In the genomic region with DNA sequence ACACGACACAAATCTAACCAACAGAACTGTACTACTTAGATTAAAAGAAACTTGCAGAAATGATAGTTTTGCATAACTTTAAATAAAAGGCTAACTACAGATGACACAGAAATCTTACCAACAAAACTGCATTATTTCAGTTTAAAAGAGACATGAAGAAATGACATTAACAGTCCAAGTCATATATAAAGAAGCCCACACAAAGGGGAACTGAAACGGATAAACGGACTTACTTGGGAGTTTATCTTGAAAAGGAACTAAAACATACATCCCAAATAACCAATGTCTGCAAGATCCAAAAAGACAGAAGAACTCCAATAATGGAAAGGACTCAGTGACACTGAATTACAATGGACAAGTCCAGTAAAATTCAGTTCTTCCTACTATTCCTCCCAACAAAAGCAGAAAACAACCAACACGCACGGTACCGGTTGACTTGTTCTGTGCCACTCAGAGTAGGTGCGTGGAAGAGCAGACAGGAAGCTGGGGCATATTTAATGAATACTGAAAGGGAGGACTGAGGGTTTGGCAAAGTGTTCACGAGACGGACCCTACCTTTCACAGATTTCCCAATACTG, we compare ENCODE assay signal across 1 cellular context.
TF ChIP-seq lines count a peak whose summit lies in the region.

No MANE protein-coding gene starts in this region.

TF ChIP-seq in WTC11, 78 proteins besides CTCF, POLR2A, EP300 and RAD21 (continued from another document):
- TF ChIP-seq, protein P1, sequence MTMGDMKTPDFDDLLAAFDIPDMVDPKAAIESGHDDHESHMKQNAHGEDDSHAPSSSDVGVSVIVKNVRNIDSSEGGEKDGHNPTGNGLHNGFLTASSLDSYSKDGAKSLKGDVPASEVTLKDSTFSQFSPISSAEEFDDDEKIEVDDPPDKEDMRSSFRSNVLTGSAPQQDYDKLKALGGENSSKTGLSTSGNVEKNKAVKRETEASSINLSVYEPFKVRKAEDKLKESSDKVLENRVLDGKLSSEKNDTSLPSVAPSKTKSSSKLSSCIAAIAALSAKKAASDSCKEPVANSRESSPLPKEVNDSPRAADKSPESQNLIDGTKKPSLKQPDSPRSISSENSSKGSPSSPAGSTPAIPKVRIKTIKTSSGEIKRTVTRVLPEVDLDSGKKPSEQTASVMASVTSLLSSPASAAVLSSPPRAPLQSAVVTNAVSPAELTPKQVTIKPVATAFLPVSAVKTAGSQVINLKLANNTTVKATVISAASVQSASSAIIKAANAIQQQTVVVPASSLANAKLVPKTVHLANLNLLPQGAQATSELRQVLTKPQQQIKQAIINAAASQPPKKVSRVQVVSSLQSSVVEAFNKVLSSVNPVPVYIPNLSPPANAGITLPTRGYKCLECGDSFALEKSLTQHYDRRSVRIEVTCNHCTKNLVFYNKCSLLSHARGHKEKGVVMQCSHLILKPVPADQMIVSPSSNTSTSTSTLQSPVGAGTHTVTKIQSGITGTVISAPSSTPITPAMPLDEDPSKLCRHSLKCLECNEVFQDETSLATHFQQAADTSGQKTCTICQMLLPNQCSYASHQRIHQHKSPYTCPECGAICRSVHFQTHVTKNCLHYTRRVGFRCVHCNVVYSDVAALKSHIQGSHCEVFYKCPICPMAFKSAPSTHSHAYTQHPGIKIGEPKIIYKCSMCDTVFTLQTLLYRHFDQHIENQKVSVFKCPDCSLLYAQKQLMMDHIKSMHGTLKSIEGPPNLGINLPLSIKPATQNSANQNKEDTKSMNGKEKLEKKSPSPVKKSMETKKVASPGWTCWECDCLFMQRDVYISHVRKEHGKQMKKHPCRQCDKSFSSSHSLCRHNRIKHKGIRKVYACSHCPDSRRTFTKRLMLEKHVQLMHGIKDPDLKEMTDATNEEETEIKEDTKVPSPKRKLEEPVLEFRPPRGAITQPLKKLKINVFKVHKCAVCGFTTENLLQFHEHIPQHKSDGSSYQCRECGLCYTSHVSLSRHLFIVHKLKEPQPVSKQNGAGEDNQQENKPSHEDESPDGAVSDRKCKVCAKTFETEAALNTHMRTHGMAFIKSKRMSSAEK (CRISPR knock-in tag; IDR thresholded peaks at IDR 0.05; ENCODE audit: borderline replicate concordance), result no peak
- TF ChIP-seq FOXJ3 (CRISPR knock-in tag; IDR thresholded peaks at IDR 0.05; ENCODE audit: borderline replicate concordance), result no peak
